ENCODE assay signal across 19 cellular contexts in the genomic region with DNA sequence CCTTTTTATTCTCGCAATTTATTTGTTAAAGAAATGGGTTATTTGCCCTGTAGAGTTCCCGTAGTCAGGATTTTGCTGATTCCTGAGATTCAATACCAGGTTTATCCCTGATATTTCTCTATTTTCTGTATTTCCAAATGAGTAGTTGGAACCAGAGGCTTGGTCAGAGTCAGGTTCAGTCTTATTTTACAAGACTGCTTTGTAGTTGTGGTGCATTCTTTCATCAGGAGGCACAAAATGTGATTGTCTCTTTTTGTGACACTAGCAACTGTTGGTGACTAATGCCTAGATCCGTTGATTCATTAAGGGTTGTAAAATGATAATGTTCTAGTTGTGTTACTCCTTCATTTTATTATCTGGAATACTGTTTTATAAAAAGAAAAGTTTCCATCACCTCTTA.
DNase-seq lines count a peak whose midpoint lies in the region; ATAC-seq and TF ChIP-seq lines count a peak whose summit lies in the region.
"Had no signal": no experiment of that assay in that cellular context is flagged by ENCODE, and none has a peak within 500 bp of the region (broad histone marks: within the 10 kb centered on the region; RNA-seq: fewer than 3 reads in every experiment).

No MANE protein-coding gene starts in this region.

- H3K4me2 ChIP-seq in Karpas-422 (ENCODE audit: low read depth, low read length, poor library complexity, severe bottlenecking): no peak overlapping the region
- no peak overlapping the region for H3K4me2 ChIP-seq in hepatocyte

- no peaks in the 10 kb centered on the region for H3K4me1 ChIP-seq in Karpas-422 (ENCODE audit: low read length)
- no peaks in the 10 kb centered on the region for H3K4me1 ChIP-seq in hepatocyte (ENCODE audit: insufficient read depth)

- H3K79me2 ChIP-seq in Karpas-422 (ENCODE audit: low read length) (no peaks in the 10 kb centered on the region), hepatocyte (no peaks in the 10 kb centered on the region)

- no peaks in the 10 kb centered on the region for H3K4me1 Mint-ChIP-seq in activated CD8-positive, alpha-beta T cell treated with anti-CD3 and anti-CD28 coated beads for 36 hours (ENCODE audit: low read depth)
- no peaks in the 10 kb centered on the region for H3K4me1 Mint-ChIP-seq in activated CD8-positive, alpha-beta T cell treated with anti-CD3 and anti-CD28 coated beads, Interleukin-2, amount 10 ng/mL, durations not matched to agents 7 days and 5 days (ENCODE audit: low read depth)
- H3K4me1 Mint-ChIP-seq: CD4-positive, alpha-beta memory T cell had no signal

- peak; percentile 7 for TF ChIP-seq CTCF in activated CD8-positive, alpha-beta T cell treated with anti-CD3 and anti-CD28 coated beads for 36 hours (IDR thresholded peaks at IDR 0.05)
- TF ChIP-seq CTCF in hepatocyte (IDR thresholded peaks at IDR 0.05; ENCODE audit: poor library complexity): no peak

- H3K27me3 Mint-ChIP-seq in activated CD8-positive, alpha-beta T cell treated with anti-CD3 and anti-CD28 coated beads for 36 hours: no peaks in the 10 kb centered on the region
- no peaks in the 10 kb centered on the region for H3K27me3 Mint-ChIP-seq in activated CD8-positive, alpha-beta T cell treated with anti-CD3 and anti-CD28 coated beads, Interleukin-2, amount 10 ng/mL, durations not matched to agents 7 days and 5 days (ENCODE audit: low read depth)
- H3K27me3 Mint-ChIP-seq: CD4-positive, alpha-beta memory T cell had no signal

- no peak overlapping the region for H2AFZ ChIP-seq in Karpas-422 (ENCODE audit: low read length)
- H2AFZ ChIP-seq in hepatocyte: no peak overlapping the region
- H2AFZ ChIP-seq: GM23248 had no signal

- H3K36me3 Mint-ChIP-seq in activated CD8-positive, alpha-beta T cell treated with anti-CD3 and anti-CD28 coated beads for 36 hours (ENCODE audit: low read depth): no peaks in the 10 kb centered on the region
- no peaks in the 10 kb centered on the region for H3K36me3 Mint-ChIP-seq in activated CD8-positive, alpha-beta T cell treated with anti-CD3 and anti-CD28 coated beads, Interleukin-2, amount 10 ng/mL, durations not matched to agents 7 days and 5 days (ENCODE audit: low read depth)
- H3K36me3 Mint-ChIP-seq: CD4-positive, alpha-beta memory T cell had no signal

- no peaks in the 10 kb centered on the region for H3K9me2 ChIP-seq in Karpas-422 (replicated peaks; ENCODE audit: insufficient read depth, low read length)
- H3K9me2 ChIP-seq in hepatocyte (replicated peaks; ENCODE audit: insufficient read depth): no peaks in the 10 kb centered on the region

- no peak overlapping the region for H3K27ac ChIP-seq in Karpas-422 (ENCODE audit: low read length)
- no peak overlapping the region for H3K27ac ChIP-seq in hepatocyte
- H3K27ac ChIP-seq: GM23248 had no signal

- no peaks in the 10 kb centered on the region for H3K9me3 Mint-ChIP-seq in activated CD8-positive, alpha-beta T cell treated with anti-CD3 and anti-CD28 coated beads for 36 hours
- no peaks in the 10 kb centered on the region for H3K9me3 Mint-ChIP-seq in activated CD8-positive, alpha-beta T cell treated with anti-CD3 and anti-CD28 coated beads, Interleukin-2, amount 10 ng/mL, durations not matched to agents 7 days and 5 days (ENCODE audit: insufficient read depth)
- H3K9me3 Mint-ChIP-seq: CD4-positive, alpha-beta memory T cell had no signal

- DNase-seq in activated CD8-positive, alpha-beta T cell treated with anti-CD3 and anti-CD28 coated beads for 36 hours: no peak
- DNase-seq in activated CD8-positive, alpha-beta T cell treated with anti-CD3 and anti-CD28 coated beads, Interleukin-2, amount 10 ng/mL, durations not matched to agents 7 days and 5 days: no peak
- DNase-seq in Karpas-422: peak; percentile 40
- DNase-seq in hepatocyte (ENCODE audit: low spot score): peak; percentile 26
- no peak for DNase-seq in nucleus accumbens (lab: John Stamatoyannopoulos, UW)
- no peak for DNase-seq in H4 (ENCODE audit: low spot score)
- no peak for DNase-seq in NCI-H128 (lab: John Stamatoyannopoulos, UW; ENCODE audit: unreplicated experiment)
- DNase-seq: CD4-positive, alpha-beta memory T cell; DMS53; GM23248; KBM-7; MV-4-11; NCI-H1417 treated with DMSO at 0.1 percent for 48 hours; NCI-H187 treated with DMSO at 0.1 percent for 48 hours; NCI-H526; PC-3 had no signal

- H3K27ac Mint-ChIP-seq in activated CD8-positive, alpha-beta T cell treated with anti-CD3 and anti-CD28 coated beads for 36 hours: no peak overlapping the region
- H3K27ac Mint-ChIP-seq in activated CD8-positive, alpha-beta T cell treated with anti-CD3 and anti-CD28 coated beads, Interleukin-2, amount 10 ng/mL, durations not matched to agents 7 days and 5 days: no peak overlapping the region
- H3K27ac Mint-ChIP-seq: CD4-positive, alpha-beta memory T cell had no signal

- no peak for ATAC-seq in activated CD8-positive, alpha-beta T cell treated with anti-CD3 and anti-CD28 coated beads for 36 hours
- no peak for ATAC-seq in activated CD8-positive, alpha-beta T cell treated with anti-CD3 and anti-CD28 coated beads, Interleukin-2, amount 10 ng/mL, durations not matched to agents 7 days and 5 days
- ATAC-seq in activated CD4-positive, CD25-positive, alpha-beta regulatory T cell treated with anti-CD3 and anti-CD28 coated beads, Interleukin-2, amount 50 U/mL, for 24 hours: no peak
- ATAC-seq: HCT116, HepG2, PC-3 had no signal

- H3K4me3 Mint-ChIP-seq in activated CD8-positive, alpha-beta T cell treated with anti-CD3 and anti-CD28 coated beads for 36 hours: no peak overlapping the region
- no peak overlapping the region for H3K4me3 Mint-ChIP-seq in activated CD8-positive, alpha-beta T cell treated with anti-CD3 and anti-CD28 coated beads, Interleukin-2, amount 10 ng/mL, durations not matched to agents 7 days and 5 days
- H3K4me3 Mint-ChIP-seq: CD4-positive, alpha-beta memory T cell had no signal

- H3K36me3 ChIP-seq in Karpas-422 (ENCODE audit: insufficient read depth, low read length) (no peaks in the 10 kb centered on the region), hepatocyte (replicated peaks; ENCODE audit: insufficient read depth, low read depth) (no peaks in the 10 kb centered on the region)

- WGBS in hepatocyte (ENCODE audit: low lambda C conversion rate, missing lambda C conversion rate): 69% methylated on average over 3 of the region's 3 CpGs

- CTCF ChIA-PET in activated CD8-positive, alpha-beta T cell treated with anti-CD3 and anti-CD28 coated beads for 36 hours (lab: Charles Lee): no interaction called here
- CTCF ChIA-PET in activated CD8-positive, alpha-beta T cell treated with anti-CD3 and anti-CD28 coated beads, Interleukin-2, amount 10 ng/mL, durations not matched to agents 7 days and 5 days (lab: Charles Lee): no interaction called here

- no peak overlapping the region for H3K9ac ChIP-seq in Karpas-422 (ENCODE audit: low read length)
- H3K9ac ChIP-seq: GM23248 had no signal

- intact Hi-C loops in activated CD8-positive, alpha-beta T cell treated with anti-CD3 and anti-CD28 coated beads for 36 hours (cut with micrococcal nuclease): no loop called here

- H3K4me3 ChIP-seq in Karpas-422 (ENCODE audit: low read length): peak overlapping the region; percentile 6; the same call in 1 of the 2 replicates
- no peak overlapping the region for H3K4me3 ChIP-seq in hepatocyte
- H3K4me3 ChIP-seq: GM23248 had no signal

- H3K9me3 ChIP-seq in Karpas-422 (ENCODE audit: low read length) (peaks cover 56% of the 10 kb centered on the region), hepatocyte (ENCODE audit: low read depth) (peaks cover 37% of the 10 kb centered on the region)

- H4K20me1 ChIP-seq in Karpas-422 (ENCODE audit: insufficient read depth, low read depth, low read length) (no peaks in the 10 kb centered on the region), hepatocyte (ENCODE audit: insufficient read depth, poor library complexity, severe bottlenecking) (no peaks in the 10 kb centered on the region)

- H3K27me3 ChIP-seq in Karpas-422 (ENCODE audit: low read length) (no peaks in the 10 kb centered on the region), hepatocyte (no peaks in the 10 kb centered on the region)

- POLR2A ChIA-PET in activated CD8-positive, alpha-beta T cell treated with anti-CD3 and anti-CD28 coated beads for 36 hours (lab: Charles Lee): no interaction called here
- POLR2A ChIA-PET in activated CD8-positive, alpha-beta T cell treated with anti-CD3 and anti-CD28 coated beads, Interleukin-2, amount 10 ng/mL, durations not matched to agents 7 days and 5 days (lab: Charles Lee): no interaction called here

Comparison
In these comparisons a context has a peak if more than half of its experiments do, and no peak if none do; other contexts are left out.
1. DNase-seq: peak in Karpas-422 (single experiment) and hepatocyte (single experiment); none in activated CD8-positive, alpha-beta T cell treated with anti-CD3 and anti-CD28 coated beads for 36 hours (single experiment), activated CD8-positive, alpha-beta T cell treated with anti-CD3 and anti-CD28 coated beads, Interleukin-2, amount 10 ng/mL, durations not matched to agents 7 days and 5 days (single experiment), nucleus accumbens (0 of 56), H4 (single experiment) and NCI-H128 (single experiment).